11 cellular contexts compared by ENCODE assay signal in the genomic region with DNA sequence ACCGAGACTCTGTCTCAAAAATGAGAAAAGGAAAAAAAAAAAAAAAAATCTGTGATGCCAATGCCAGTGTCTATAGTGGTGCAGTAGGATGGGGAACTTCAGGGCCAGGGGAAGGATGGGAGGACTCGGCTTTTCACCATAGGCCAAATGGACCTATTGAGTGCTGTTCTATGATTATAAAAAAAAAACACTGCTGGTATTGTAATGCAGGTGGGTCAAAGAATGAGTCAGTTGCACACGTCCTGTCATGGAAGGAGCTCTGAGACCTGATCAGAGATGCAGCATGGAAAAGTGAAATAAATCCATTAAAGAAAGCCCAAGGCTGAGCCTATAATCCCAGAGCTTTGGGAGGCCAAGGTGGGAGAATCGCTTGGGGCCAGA. TPM values are rescaled to one million over a fixed set of nuclear protein-coding genes. Genes with fewer than 3 reads are reported as not detected.
DNase-seq lines count a peak whose midpoint lies in the region; ATAC-seq and TF ChIP-seq lines count a peak whose summit lies in the region.
"Had no signal": no experiment of that assay in that cellular context is flagged by ENCODE, and none has a peak within 500 bp of the region (broad histone marks: within the 10 kb centered on the region; RNA-seq: fewer than 3 reads in every experiment).

No MANE protein-coding gene starts in this region.

- peaks cover 21% of the 10 kb centered on the region for H3K79me2 ChIP-seq in osteoblast (ENCODE audit: insufficient read depth, low read length)

- H3K27ac Mint-ChIP-seq in CD4-positive, alpha-beta T cell = peak overlapping the region; percentile 58
- peak overlapping the region; percentile 55 to 60 for H3K27ac Mint-ChIP-seq in effector memory CD8-positive, alpha-beta T cell

- no peak for TF ChIP-seq CTCF in CD4-positive, alpha-beta T cell (IDR thresholded peaks at IDR 0.05)
- no peak for TF ChIP-seq CTCF in osteoblast (IDR thresholded peaks at IDR 0.05; ENCODE audit: extremely low read depth, low read depth, low read length)

- peaks cover 20% of the 10 kb centered on the region for H4K20me1 ChIP-seq in osteoblast (ENCODE audit: insufficient read depth, low read length)

- ATAC-seq in CD4-positive, alpha-beta T cell (ENCODE audit: poor library complexity) = no peak
- no peak for ATAC-seq in effector memory CD8-positive, alpha-beta T cell (replicated peaks)
- ATAC-seq in GM21619 (IDR thresholded peaks at IDR 0.05; ENCODE audit: unreplicated experiment) = no peak

- H3K9me3 Mint-ChIP-seq in CD4-positive, alpha-beta T cell = no peaks in the 10 kb centered on the region
- no peaks in the 10 kb centered on the region for H3K9me3 Mint-ChIP-seq in effector memory CD8-positive, alpha-beta T cell

- H3K36me3 Mint-ChIP-seq in CD4-positive, alpha-beta T cell (ENCODE audit: low read depth) = peaks cover 37% of the 10 kb centered on the region
- H3K36me3 Mint-ChIP-seq in effector memory CD8-positive, alpha-beta T cell (ENCODE audit: insufficient read depth) = peaks cover 78% of the 10 kb centered on the region

- H3K27ac ChIP-seq in CD4-positive, alpha-beta T cell (ENCODE audit: low read depth, low read length) = no peak overlapping the region
- H3K27ac ChIP-seq in osteoblast (ENCODE audit: low read depth, low read length) = peak overlapping the region; percentile 50
- H3K27ac ChIP-seq: parathyroid adenoma had no signal

- no peak overlapping the region for H3K4me3 ChIP-seq in osteoblast (ENCODE audit: insufficient read depth, low read length)

- intact Hi-C loops in CD4-positive, alpha-beta T cell (cut with DNase I, micrococcal nuclease) = no loop called here

- POLR2A ChIA-PET in CD4-positive, alpha-beta T cell (lab: Charles Lee) = interaction anchor here (1.0 to 10.0 kb wide), 2 partner anchors 9 to 15 kb away, joined by 3 to 430 read pairs; a partner anchor contains a TSS

- H3K36me3 ChIP-seq in osteoblast (ENCODE audit: insufficient read depth, low read length) = peaks cover 26% of the 10 kb centered on the region

- CTCF ChIA-PET in CD4-positive, alpha-beta T cell (lab: Charles Lee) = interaction anchor here (2.3 kb wide), 1 partner anchor 40 kb away, joined by 7 read pairs; no protein-coding TSS in a partner anchor

- peaks cover 34% of the 10 kb centered on the region for H3K4me1 ChIP-seq in osteoblast (ENCODE audit: insufficient read depth, low read length)

- peak overlapping the region; percentile 45 for H3K4me3 Mint-ChIP-seq in CD4-positive, alpha-beta T cell
- H3K4me3 Mint-ChIP-seq in effector memory CD8-positive, alpha-beta T cell = peak overlapping the region in 1 of 2 donors; percentile 53

- no peak for DNase-seq in CD4-positive, alpha-beta T cell
- DNase-seq in NCI-H82 treated with DMSO at 0.1 percent for 48 hours (lab: John Stamatoyannopoulos, UW; ENCODE audit: unreplicated experiment) (peak; percentile 28), osteoblast (ENCODE audit: insufficient read length, low spot score, missing footprints) (peak; percentile 34), HCEC 1CT (no peak), cerebellar nuclear complex (lab: John Stamatoyannopoulos, UW) (no peak), Ammon's horn (ENCODE audit: low spot score) (no peak)
- no peak for DNase-seq in effector memory CD8-positive, alpha-beta T cell
- DNase-seq: kidney glomerular epithelial cell, NCI-H524 had no signal

- no peaks in the 10 kb centered on the region for H3K9me3 ChIP-seq in CD4-positive, alpha-beta T cell (ENCODE audit: control insufficient read depth, low read length)
- H3K9me3 ChIP-seq in osteoblast (ENCODE audit: low read depth, low read length) = no peaks in the 10 kb centered on the region

- no peaks in the 10 kb centered on the region for H3K27me3 Mint-ChIP-seq in CD4-positive, alpha-beta T cell
- H3K27me3 Mint-ChIP-seq in effector memory CD8-positive, alpha-beta T cell = no peaks in the 10 kb centered on the region

- no peak overlapping the region for H3K4me2 ChIP-seq in osteoblast (ENCODE audit: insufficient read depth, low read length)

- H2AFZ ChIP-seq in osteoblast (ENCODE audit: low read length) = no peak overlapping the region
- H2AFZ ChIP-seq: parathyroid adenoma had no signal

- H3K4me1 Mint-ChIP-seq in CD4-positive, alpha-beta T cell (ENCODE audit: low read depth) = peaks cover 80% of the 10 kb centered on the region
- H3K4me1 Mint-ChIP-seq in effector memory CD8-positive, alpha-beta T cell (ENCODE audit: low read depth in 2 of 2) = peaks cover 28 to 29% of the 10 kb centered on the region in 2 donors

- no peaks in the 10 kb centered on the region for H3K27me3 ChIP-seq in CD4-positive, alpha-beta T cell (ENCODE audit: control insufficient read depth, insufficient read depth, low read length)
- no peaks in the 10 kb centered on the region for H3K27me3 ChIP-seq in osteoblast (ENCODE audit: insufficient read depth, low read length)

RNA-seq across cellular contexts. Expression of a gene that starts 7.0 kb away (rescaled TPM):
- 100 to 1,000 TPM; 666 to 672 TPM for total RNA-seq in CD4-positive, alpha-beta T cell
- 65.1 and 70.9 TPM in 2 replicates for total RNA-seq in osteoblast

RNA-seq across cellular contexts. Expression of a gene that starts 15.3 kb away (rescaled TPM):
- 10 to 100 TPM; 17.8 to 21.0 TPM for total RNA-seq in CD4-positive, alpha-beta T cell
- total RNA-seq in osteoblast = 114 and 115 TPM in 2 replicates

RNA-seq across cellular contexts. Expression of a gene that starts 18.2 kb away (rescaled TPM):
- 100 to 1,000 TPM; 217 to 232 TPM for total RNA-seq in CD4-positive, alpha-beta T cell
- total RNA-seq in osteoblast = 40.1 and 41.6 TPM in 2 replicates

RNA-seq across cellular contexts. Expression of a gene that starts 36.1 kb away (rescaled TPM):
- not detected for total RNA-seq in CD4-positive, alpha-beta T cell
- total RNA-seq in osteoblast = 0.72 and 0.88 TPM in 2 replicates

Comparison
In these comparisons a context has a peak if more than half of its experiments do, and no peak if none do; other contexts are left out.
1. DNase-seq: peak in NCI-H82 treated with DMSO at 0.1 percent for 48 hours (single experiment) and osteoblast (single experiment); none in CD4-positive, alpha-beta T cell (0 of 10), effector memory CD8-positive, alpha-beta T cell (0 of 3), HCEC 1CT (single experiment), cerebellar nuclear complex (0 of 2) and Ammon's horn (single experiment).